ENCODE assay signal across 1 cellular context in the genomic region with DNA sequence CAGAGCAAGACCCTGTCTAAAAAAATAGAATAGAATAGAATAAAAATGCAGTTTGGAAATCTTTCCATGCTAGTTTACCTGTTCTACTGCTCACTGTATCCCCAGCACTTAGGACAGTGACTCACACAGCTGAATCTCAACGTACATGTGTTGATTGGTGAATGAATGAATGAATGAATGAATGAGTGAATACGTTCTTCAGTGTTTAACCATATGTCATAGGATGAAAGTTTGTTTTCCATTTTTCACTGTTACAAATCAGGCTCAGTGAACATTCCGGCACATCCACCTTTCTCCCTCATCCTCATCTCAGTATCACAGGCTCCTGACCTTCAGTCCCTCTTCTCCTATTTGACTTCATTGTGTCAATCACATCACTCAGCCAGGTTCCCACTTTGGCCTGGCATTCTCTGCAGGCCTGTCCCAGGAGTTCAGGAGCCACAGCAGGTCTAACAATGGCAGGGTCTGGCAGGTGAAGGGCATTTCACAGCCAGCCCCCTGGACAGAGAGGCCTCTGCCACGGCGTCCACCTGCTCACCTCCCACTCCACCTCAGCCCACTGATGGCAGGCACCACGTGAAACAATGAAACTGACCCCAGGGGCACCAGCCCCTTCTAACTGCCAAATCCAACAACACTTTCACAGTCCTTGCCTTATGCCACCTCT.
TF ChIP-seq lines count a peak whose summit lies in the region.

No MANE protein-coding gene starts in this region.

TF ChIP-seq in GM12878, 131 proteins besides CTCF, POLR2A, EP300 and RAD21:
- no peak for TF ChIP-seq HDAC6 (IDR thresholded peaks at IDR 0.05; ENCODE audit: unreplicated experiment)
- TF ChIP-seq, protein P1, sequence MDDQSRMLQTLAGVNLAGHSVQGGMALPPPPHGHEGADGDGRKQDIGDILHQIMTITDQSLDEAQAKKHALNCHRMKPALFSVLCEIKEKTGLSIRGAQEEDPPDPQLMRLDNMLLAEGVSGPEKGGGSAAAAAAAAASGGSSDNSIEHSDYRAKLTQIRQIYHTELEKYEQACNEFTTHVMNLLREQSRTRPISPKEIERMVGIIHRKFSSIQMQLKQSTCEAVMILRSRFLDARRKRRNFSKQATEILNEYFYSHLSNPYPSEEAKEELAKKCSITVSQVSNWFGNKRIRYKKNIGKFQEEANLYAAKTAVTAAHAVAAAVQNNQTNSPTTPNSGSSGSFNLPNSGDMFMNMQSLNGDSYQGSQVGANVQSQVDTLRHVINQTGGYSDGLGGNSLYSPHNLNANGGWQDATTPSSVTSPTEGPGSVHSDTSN (IDR thresholded peaks at IDR 0.05; ENCODE audit: insufficient replicate concordance, low read depth, low read length): no peak
- TF ChIP-seq YBX1 (IDR thresholded peaks at IDR 0.05): no peak
- TF ChIP-seq RELB (IDR thresholded peaks at IDR 0.05; ENCODE audit: low read depth): no peak
- TF ChIP-seq PKNOX1 (IDR thresholded peaks at IDR 0.05): peak; percentile 42; the same call in 1 of the 2 replicates
- TF ChIP-seq IKZF1 (conservative IDR thresholded peaks at IDR 0.05): 0 out of 2 replicates have a peak, but pooled peaks have one; percentile 1
- TF ChIP-seq RAD51 (IDR thresholded peaks at IDR 0.05): no peak
- no peak for TF ChIP-seq PML (IDR thresholded peaks at IDR 0.05; ENCODE audit: low read length)
- TF ChIP-seq NFXL1 (IDR thresholded peaks at IDR 0.05; ENCODE audit: borderline replicate concordance): no peak
- TF ChIP-seq RB1 (IDR thresholded peaks at IDR 0.05; ENCODE audit: borderline replicate concordance): no peak
- peak; percentile 98 for TF ChIP-seq ZNF24 (IDR thresholded peaks at IDR 0.05)
- TF ChIP-seq, protein P2, sequence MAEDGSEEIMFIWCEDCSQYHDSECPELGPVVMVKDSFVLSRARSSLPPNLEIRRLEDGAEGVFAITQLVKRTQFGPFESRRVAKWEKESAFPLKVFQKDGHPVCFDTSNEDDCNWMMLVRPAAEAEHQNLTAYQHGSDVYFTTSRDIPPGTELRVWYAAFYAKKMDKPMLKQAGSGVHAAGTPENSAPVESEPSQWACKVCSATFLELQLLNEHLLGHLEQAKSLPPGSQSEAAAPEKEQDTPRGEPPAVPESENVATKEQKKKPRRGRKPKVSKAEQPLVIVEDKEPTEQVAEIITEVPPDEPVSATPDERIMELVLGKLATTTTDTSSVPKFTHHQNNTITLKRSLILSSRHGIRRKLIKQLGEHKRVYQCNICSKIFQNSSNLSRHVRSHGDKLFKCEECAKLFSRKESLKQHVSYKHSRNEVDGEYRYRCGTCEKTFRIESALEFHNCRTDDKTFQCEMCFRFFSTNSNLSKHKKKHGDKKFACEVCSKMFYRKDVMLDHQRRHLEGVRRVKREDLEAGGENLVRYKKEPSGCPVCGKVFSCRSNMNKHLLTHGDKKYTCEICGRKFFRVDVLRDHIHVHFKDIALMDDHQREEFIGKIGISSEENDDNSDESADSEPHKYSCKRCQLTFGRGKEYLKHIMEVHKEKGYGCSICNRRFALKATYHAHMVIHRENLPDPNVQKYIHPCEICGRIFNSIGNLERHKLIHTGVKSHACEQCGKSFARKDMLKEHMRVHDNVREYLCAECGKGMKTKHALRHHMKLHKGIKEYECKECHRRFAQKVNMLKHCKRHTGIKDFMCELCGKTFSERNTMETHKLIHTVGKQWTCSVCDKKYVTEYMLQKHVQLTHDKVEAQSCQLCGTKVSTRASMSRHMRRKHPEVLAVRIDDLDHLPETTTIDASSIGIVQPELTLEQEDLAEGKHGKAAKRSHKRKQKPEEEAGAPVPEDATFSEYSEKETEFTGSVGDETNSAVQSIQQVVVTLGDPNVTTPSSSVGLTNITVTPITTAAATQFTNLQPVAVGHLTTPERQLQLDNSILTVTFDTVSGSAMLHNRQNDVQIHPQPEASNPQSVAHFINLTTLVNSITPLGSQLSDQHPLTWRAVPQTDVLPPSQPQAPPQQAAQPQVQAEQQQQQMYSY (CRISPR knock-in tag; IDR thresholded peaks at IDR 0.05): no peak
